In genomic region chr1:183636334-183636682, GRCh38 we compare ENCODE assay signal across 8 cellular contexts. TPM values are rescaled to one million over a fixed set of nuclear protein-coding genes. Genes with fewer than 3 reads are reported as not detected.
DNase-seq lines count a peak whose midpoint lies in the region; ATAC-seq and TF ChIP-seq lines count a peak whose summit lies in the region.

No MANE protein-coding gene starts in this region.

- POLR2A ChIA-PET in CD4-positive, alpha-beta T cell (lab: Charles Lee), result interaction anchor here (0.6 to 1.0 kb wide), 2 partner anchors 54 to 279 kb away, joined by 3 read pairs; no protein-coding TSS in a partner anchor

- peak overlapping the region; percentile 100 for H3K4me3 Mint-ChIP-seq in CD4-positive, alpha-beta T cell

- peak overlapping the region; percentile 7 for H2AFZ ChIP-seq in neuron (ENCODE audit: low read depth, low read length)

- peaks cover 26% of the 10 kb centered on the region for H3K36me3 Mint-ChIP-seq in CD4-positive, alpha-beta T cell (ENCODE audit: low read depth)

- H3K27me3 Mint-ChIP-seq in CD4-positive, alpha-beta T cell, result no peaks in the 10 kb centered on the region

- intact Hi-C loops in CD4-positive, alpha-beta T cell (cut with DNase I, micrococcal nuclease), result loop anchor here (2.0 to 10.0 kb wide), 7 partner anchors 16 to 1602 kb away; partner anchors contain the start of genes APOBEC4 (in 1 of the 2), EDEM3 (in 1 of the 2), RGS16 (in 1 of the 2) and RNF2 (in 1 of the 2)

- H3K9me3 Mint-ChIP-seq in CD4-positive, alpha-beta T cell, result no peaks in the 10 kb centered on the region

- CTCF ChIA-PET in CD4-positive, alpha-beta T cell (lab: Charles Lee), result interaction anchor here (1.8 kb wide), 1 partner anchor 280 kb away, joined by 7 read pairs; no protein-coding TSS in a partner anchor

- no peaks in the 10 kb centered on the region for H3K27me3 ChIP-seq in CD4-positive, alpha-beta T cell (ENCODE audit: control insufficient read depth, insufficient read depth, low read length)
- H3K27me3 ChIP-seq in ectodermal cell (ENCODE audit: control insufficient read depth, insufficient read depth, low read length, poor library complexity, severe bottlenecking), result peaks cover 16% of the 10 kb centered on the region
- H3K27me3 ChIP-seq in neuron (ENCODE audit: insufficient read depth, low read length), result no peaks in the 10 kb centered on the region

- no peak for DNase-seq in CD4-positive, alpha-beta T cell
- DNase-seq in COLO829 (ENCODE audit: low spot score) (no peak), NCI-H1092 treated with DMSO at 0.1 percent for 48 hours (lab: John Stamatoyannopoulos, UW) (no peak), iPS-NIHi7 (ENCODE audit: extremely low spot score) (no peak)

- H3K4me1 ChIP-seq in ectodermal cell (ENCODE audit: control insufficient read depth, insufficient read depth, low read length), result peaks cover 16% of the 10 kb centered on the region
- H3K4me1 ChIP-seq in neuron (ENCODE audit: insufficient read depth, low read length), result peaks cover 45% of the 10 kb centered on the region

- peak overlapping the region; percentile 44 for H3K27ac ChIP-seq in CD4-positive, alpha-beta T cell (ENCODE audit: low read depth, low read length)
- H3K27ac ChIP-seq in KOPT-K1 (ENCODE audit: low read depth, low read length, poor library complexity, severe bottlenecking) (peak overlapping the region; percentile 75), ectodermal cell (ENCODE audit: insufficient read depth, low read depth, low read length, poor library complexity, severe bottlenecking) (no peak overlapping the region)

- no peaks in the 10 kb centered on the region for H3K9me3 ChIP-seq in CD4-positive, alpha-beta T cell (ENCODE audit: control insufficient read depth, low read length)
- H3K9me3 ChIP-seq in KOPT-K1 (ENCODE audit: insufficient read depth, low read length, poor library complexity, severe bottlenecking) (no peaks in the 10 kb centered on the region), ectodermal cell (ENCODE audit: control insufficient read depth, low read length) (no peaks in the 10 kb centered on the region), neuron (ENCODE audit: low read length) (no peaks in the 10 kb centered on the region)

- no peak for TF ChIP-seq CTCF in CD4-positive, alpha-beta T cell (IDR thresholded peaks at IDR 0.05)

- H3K4me3 ChIP-seq in ectodermal cell (ENCODE audit: insufficient read depth, low read depth, low read length), result peak overlapping the region; percentile 89
- peak overlapping the region; percentile 74 for H3K4me3 ChIP-seq in neuron (ENCODE audit: low read length)

- no peak for ATAC-seq in CD4-positive, alpha-beta T cell (ENCODE audit: poor library complexity)
- no peak for ATAC-seq in GM19035 (IDR thresholded peaks at IDR 0.05; ENCODE audit: unreplicated experiment)

- peaks cover 47% of the 10 kb centered on the region for H3K4me1 Mint-ChIP-seq in CD4-positive, alpha-beta T cell (ENCODE audit: low read depth)

- 6 to 7% methylated on average over 15 of the region's 15 CpGs for WGBS in ectodermal cell, 2 experiments

- H3K27ac Mint-ChIP-seq in CD4-positive, alpha-beta T cell, result peak overlapping the region; percentile 94

- H3K36me3 ChIP-seq in KOPT-K1 (ENCODE audit: insufficient read depth, low read length) (peaks cover 14% of the 10 kb centered on the region), ectodermal cell (ENCODE audit: control insufficient read depth, insufficient read depth, low read length) (no peaks in the 10 kb centered on the region), neuron (ENCODE audit: insufficient read depth, low read length) (no peaks in the 10 kb centered on the region)

RNA-seq across cellular contexts. Expression of gene ARPC5, which starts 0.7 kb away (rescaled TPM):
- 10 to 100 TPM; 21.4 to 23.0 TPM for total RNA-seq in CD4-positive, alpha-beta T cell
- polyA plus RNA-seq in ectodermal cell (2013, experiment 1 of 4), result 143 TPM
- 140 TPM for polyA plus RNA-seq in ectodermal cell (2013, experiment 2 of 4)
- polyA plus RNA-seq in ectodermal cell (2013, experiment 3 of 4), result 125 TPM
- polyA plus RNA-seq in ectodermal cell (2013, experiment 4 of 4), result 124 TPM

RNA-seq across cellular contexts. Expression of gene APOBEC4, which starts 16.8 kb away (rescaled TPM):
- not detected for total RNA-seq in CD4-positive, alpha-beta T cell
- not detected for polyA plus RNA-seq in ectodermal cell (2013, experiment 1 of 4)
- not detected for polyA plus RNA-seq in ectodermal cell (2013, experiment 2 of 4)
- polyA plus RNA-seq in ectodermal cell (2013, experiment 3 of 4), result not detected
- polyA plus RNA-seq in ectodermal cell (2013, experiment 4 of 4), result not detected

RNA-seq across cellular contexts. Expression of gene NCF2, which starts 46.0 kb away (rescaled TPM):
- total RNA-seq in CD4-positive, alpha-beta T cell, result 1 to 10 TPM; 2.9 to 3.1 TPM
- polyA plus RNA-seq in ectodermal cell (2013, experiment 1 of 4), result not detected
- not detected for polyA plus RNA-seq in ectodermal cell (2013, experiment 2 of 4)
- not detected for polyA plus RNA-seq in ectodermal cell (2013, experiment 3 of 4)
- not detected for polyA plus RNA-seq in ectodermal cell (2013, experiment 4 of 4)
